ENCODE assay signal across 8 cellular contexts in genomic region chr10:16843252-16843870, GRCh38. TPM values are rescaled to one million over a fixed set of nuclear protein-coding genes. Genes with fewer than 3 reads are reported as not detected.
DNase-seq lines count a peak whose midpoint lies in the region; ATAC-seq, FAIRE-seq and TF ChIP-seq lines count a peak whose summit lies in the region.

No MANE protein-coding gene starts in this region.

- H2BK120ac ChIP-seq in neuronal stem cell (ENCODE audit: low read depth, low read length), result no peak overlapping the region

- no peak overlapping the region for H3K4me3 ChIP-seq in Karpas-422 (ENCODE audit: low read length)
- no peak overlapping the region; a peak in 1 of 4 replicates for H3K4me3 ChIP-seq in SK-N-SH (ENCODE audit: low read depth in 2 of 2, low read length in 1 of 2)
- H3K4me3 ChIP-seq in fibroblast of lung (replicated peaks in 1 of 4; ENCODE audit: control extremely low read depth in 1 of 4, insufficient read depth in 1 of 4, low read depth in 3 of 4, low read length in 4 of 4), result no peak overlapping the region
- H3K4me3 ChIP-seq in neuronal stem cell (ENCODE audit: low read length in 2 of 2), result no peak overlapping the region

- H2BK5ac ChIP-seq in neuronal stem cell (ENCODE audit: low read length), result no peak overlapping the region

- POLR2A ChIA-PET in SK-N-SH (lab: Yijun Ruan, JAX), result no interaction called here

- no peaks in the 10 kb centered on the region for H3K27me3 ChIP-seq in Karpas-422 (ENCODE audit: low read length)
- no peaks in the 10 kb centered on the region for H3K27me3 ChIP-seq in SK-N-SH (ENCODE audit: insufficient read depth)
- H3K27me3 ChIP-seq in fibroblast of lung (ENCODE audit: control insufficient read depth, insufficient read depth, low read length), result no peaks in the 10 kb centered on the region
- H3K27me3 ChIP-seq in neuronal stem cell (ENCODE audit: control insufficient read depth in 3 of 3, insufficient read depth in 3 of 3, low read depth in 1 of 3, low read length in 3 of 3), result no peaks in the 10 kb centered on the region

- H3K23ac ChIP-seq in neuronal stem cell (ENCODE audit: low read depth, low read length, poor library complexity), result no peak overlapping the region

- H3K27ac ChIP-seq in Karpas-422 (ENCODE audit: low read length) (no peak overlapping the region), SK-N-SH (ENCODE audit: low read depth in 2 of 2, low read length in 1 of 2) (peak overlapping the region; percentile 53 to 87; a peak in 3 of 4 replicates), fibroblast of lung (ENCODE audit: insufficient read depth, low read length) (no peak overlapping the region), neuronal stem cell (replicated peaks; ENCODE audit: low read length) (no peak overlapping the region)

- H4K20me1 ChIP-seq in Karpas-422 (ENCODE audit: insufficient read depth, low read depth, low read length) (no peaks in the 10 kb centered on the region), SK-N-SH (ENCODE audit: insufficient read depth) (no peaks in the 10 kb centered on the region), fibroblast of lung (ENCODE audit: control insufficient read depth, extremely low read depth, insufficient read depth, low read length) (no peaks in the 10 kb centered on the region)

- H3K79me1 ChIP-seq in neuronal stem cell (ENCODE audit: low read depth, low read length), result no peaks in the 10 kb centered on the region

- H4K91ac ChIP-seq in neuronal stem cell (ENCODE audit: low read depth, low read length, poor library complexity), result no peak overlapping the region

- 0 out of 4 replicates have a peak, but pooled peaks of 1 of the 2 experiments have one; percentile 21 for TF ChIP-seq EP300 in SK-N-SH (IDR thresholded peaks at IDR 0.05; ENCODE audit: borderline replicate concordance in 1 of 2, low read depth in 1 of 2, low read length in 1 of 2)

- H3K4me2 ChIP-seq in Karpas-422 (ENCODE audit: low read depth, low read length, poor library complexity, severe bottlenecking) (no peak overlapping the region), SK-N-SH (no peak overlapping the region), fibroblast of lung (ENCODE audit: extremely low read depth, insufficient read depth, low read length) (no peak overlapping the region), neuronal stem cell (ENCODE audit: insufficient read depth, low read length, poor library complexity, severe bottlenecking) (no peak overlapping the region)

- WGBS in SK-N-SH (ENCODE audit: low lambda C conversion rate), result 0% methylated on average over 1 of the region's 1 CpG
- no CpG with 5 or more reads among the region's 1 CpG for WGBS in neuronal stem cell (ENCODE audit: extremely low coverage in 2 of 2, insufficient read length in 2 of 2, insufficient replicate concordance in 1 of 2), 2 donors

- no peak for TF ChIP-seq POLR2A in GM12891 (IDR thresholded peaks at IDR 0.05; ENCODE audit: low read depth, low read length)

- no peak overlapping the region for H3K14ac ChIP-seq in neuronal stem cell (ENCODE audit: low read length)

- CTCF ChIA-PET in SK-N-SH (lab: Yijun Ruan, JAX), result interaction anchor here (0.6 to 1.7 kb wide), 19 partner anchors 9 to 586 kb away, joined by 3 to 8 read pairs (median 4); no protein-coding TSS in a partner anchor

- H3K4ac ChIP-seq in neuronal stem cell (ENCODE audit: low read length), result no peak overlapping the region

- no peak overlapping the region for H2AFZ ChIP-seq in Karpas-422 (ENCODE audit: low read length)
- H2AFZ ChIP-seq in SK-N-SH (ENCODE audit: low read depth), result no peak overlapping the region
- H2AFZ ChIP-seq in fibroblast of lung (ENCODE audit: low read length), result no peak overlapping the region
- no peak overlapping the region for H2AFZ ChIP-seq in neuronal stem cell (ENCODE audit: low read length)

- no peak overlapping the region for H4K8ac ChIP-seq in neuronal stem cell (ENCODE audit: low read depth, low read length)

- H3K79me2 ChIP-seq in Karpas-422 (ENCODE audit: low read length) (no peaks in the 10 kb centered on the region), SK-N-SH (ENCODE audit: insufficient read depth) (no peaks in the 10 kb centered on the region), fibroblast of lung (ENCODE audit: control insufficient read depth, insufficient read depth, low read length) (no peaks in the 10 kb centered on the region)

- peak; percentile 72 for DNase-seq in Ammon's horn (ENCODE audit: low spot score)
- DNase-seq in GM12891 (ENCODE audit: insufficient read length, low spot score), result no peak
- peak; percentile 88 for DNase-seq in Karpas-422
- DNase-seq in SK-N-SH, result peak; percentile 34
- DNase-seq in fibroblast of lung (ENCODE audit: low read depth in 2 of 2), result peak; percentile 76 to 89
- DNase-seq in neuronal stem cell (ENCODE audit: low spot score), result peak; percentile 42

- H3K4me1 ChIP-seq in Karpas-422 (ENCODE audit: low read length) (no peaks in the 10 kb centered on the region), SK-N-SH (ENCODE audit: control insufficient read depth in 1 of 2, insufficient read depth in 2 of 2, low read depth in 1 of 2, low read length in 1 of 2) (peaks cover 0 to 17% of the 10 kb centered on the region in 2 experiments; a peak in 3 of 4 replicates), fibroblast of lung (ENCODE audit: control insufficient read depth, extremely low read depth, insufficient read depth, low read length) (no peaks in the 10 kb centered on the region), neuronal stem cell (ENCODE audit: control insufficient read depth in 2 of 2, insufficient read depth in 1 of 2, low read depth in 1 of 2, low read length in 2 of 2) (peaks cover 2 to 6% of the 10 kb centered on the region in 2 donors)

- H3K9ac ChIP-seq in Karpas-422 (ENCODE audit: low read length) (no peak overlapping the region), SK-N-SH (peak overlapping the region; percentile 37; the same call in 1 of the 2 replicates), fibroblast of lung (ENCODE audit: insufficient read depth, low read length) (no peak overlapping the region), neuronal stem cell (ENCODE audit: low read depth, low read length, poor library complexity) (no peak overlapping the region)

- no peak for ATAC-seq in HG03378 (IDR thresholded peaks at IDR 0.05; ENCODE audit: unreplicated experiment)
- no peak for ATAC-seq in HG03045 (IDR thresholded peaks at IDR 0.05; ENCODE audit: unreplicated experiment)

- peaks cover 24% of the 10 kb centered on the region for H3F3A ChIP-seq in SK-N-SH (replicated peaks; ENCODE audit: insufficient read depth)

- FAIRE-seq in GM12891 (lab: Jason Lieb, UNC), result peak; percentile 61

- H3K36me3 ChIP-seq in Karpas-422 (ENCODE audit: insufficient read depth, low read length) (no peaks in the 10 kb centered on the region), SK-N-SH (replicated peaks in 1 of 2; ENCODE audit: control insufficient read depth in 1 of 2, insufficient read depth in 2 of 2, low read length in 1 of 2) (no peaks in the 10 kb centered on the region), fibroblast of lung (ENCODE audit: control insufficient read depth, insufficient read depth, low read length) (no peaks in the 10 kb centered on the region), neuronal stem cell (replicated peaks in 1 of 2; ENCODE audit: control insufficient read depth in 2 of 2, insufficient read depth in 2 of 2, low read length in 2 of 2) (no peaks in the 10 kb centered on the region)

- no peak overlapping the region for H2AK5ac ChIP-seq in neuronal stem cell (ENCODE audit: low read depth, low read length)

- H3K18ac ChIP-seq in neuronal stem cell (ENCODE audit: low read length), result no peak overlapping the region

- no peaks in the 10 kb centered on the region for H3K9me3 ChIP-seq in Karpas-422 (ENCODE audit: low read length)
- no peaks in the 10 kb centered on the region for H3K9me3 ChIP-seq in SK-N-SH
- no peaks in the 10 kb centered on the region for H3K9me3 ChIP-seq in fibroblast of lung (ENCODE audit: control insufficient read depth, insufficient read depth, low read depth, low read length)
- H3K9me3 ChIP-seq in neuronal stem cell (replicated peaks in 1 of 2; ENCODE audit: control insufficient read depth in 2 of 2, insufficient read depth in 1 of 2, low read depth in 1 of 2, low read length in 2 of 2), result peaks cover 0 to 1% of the 10 kb centered on the region in 2 donors

- TF ChIP-seq RAD21 in SK-N-SH (IDR thresholded peaks at IDR 0.05; ENCODE audit: low read length), result peak; percentile 87

- no peak overlapping the region for H2BK15ac ChIP-seq in neuronal stem cell (ENCODE audit: low read length)

- TF ChIP-seq CTCF in SK-N-SH (IDR thresholded peaks at IDR 0.05), result peak; percentile 65
- peak; percentile 24 to 46 for TF ChIP-seq CTCF in fibroblast of lung (conservative IDR thresholded peaks at IDR 0.05 in 1 of 2, IDR thresholded peaks at IDR 0.05 in 1 of 2; ENCODE audit: low read depth in 1 of 2, low read length in 2 of 2)

- H3K9me2 ChIP-seq in Karpas-422 (replicated peaks; ENCODE audit: insufficient read depth, low read length) (no peaks in the 10 kb centered on the region), SK-N-SH (no peaks in the 10 kb centered on the region)

- H2BK12ac ChIP-seq in neuronal stem cell (ENCODE audit: low read length), result no peak overlapping the region

TF ChIP-seq in GM12891, 5 proteins besides CTCF, POLR2A, EP300 and RAD21:
- TF ChIP-seq SPI1 (IDR thresholded peaks at IDR 0.05; ENCODE audit: low read depth, low read length) (no peak), TAF1 (IDR thresholded peaks at IDR 0.05; ENCODE audit: low read depth, low read length) (no peak), PAX5 (IDR thresholded peaks at IDR 0.05; ENCODE audit: insufficient read depth, low read length, severe bottlenecking) (no peak), POLR2AphosphoS5 (IDR thresholded peaks at IDR 0.05; ENCODE audit: low read depth, low read length) (no peak), POU2F2 (IDR thresholded peaks at IDR 0.05; ENCODE audit: low read depth, low read length) (no peak)

RNA-seq across cellular contexts. Expression of gene RSU1, which starts 26.1 kb away (rescaled TPM):
- 29.0 TPM for polyA plus RNA-seq in GM12891 (2012; ENCODE audit: low read depth, missing spikeins)
- 26.3 and 83.9 TPM in 2 replicates for total RNA-seq in Karpas-422 (2014; rRNA removed; shearing (Covaris generic); ENCODE audit: low replicate concordance)
- polyA plus RNA-seq in SK-N-SH (2012; rRNA removed), result 59.8 and 81.4 TPM in 2 replicates
- polyA plus RNA-seq in SK-N-SH (2012; cell fraction: cytosol; rRNA removed), result 63.3 and 65.7 TPM in 2 replicates
- 21.3 and 45.6 TPM in 2 replicates for polyA plus RNA-seq in SK-N-SH (2012; cell fraction: nucleus; rRNA removed)
- 28.5 and 46.9 TPM in 2 replicates for total RNA-seq in fibroblast of lung
- 229 and 252 TPM in 2 replicates for polyA plus RNA-seq in fibroblast of lung
- polyA plus RNA-seq in fibroblast of lung (2012), result 115 and 137 TPM in 2 replicates
- polyA minus RNA-seq in fibroblast of lung (ENCODE audit: low replicate concordance), result 48.3 and 51.1 TPM in 2 replicates
- 36.1 TPM for polyA plus RNA-seq in neuronal stem cell (2013, experiment 1 of 2)
- polyA plus RNA-seq in neuronal stem cell (2013, experiment 2 of 2), result 36.0 TPM

Comparison
In these comparisons a context has a peak if more than half of its experiments do, and no peak if none do; other contexts are left out.
1. H3K27ac ChIP-seq: peak in SK-N-SH (2 of 2); none in Karpas-422 (single experiment), fibroblast of lung (single experiment) and neuronal stem cell (single experiment).